8 cellular contexts compared by ENCODE assay signal in genomic region chr10:26479766-26480492, GRCh38. TPM values are rescaled to one million over a fixed set of nuclear protein-coding genes. Genes with fewer than 3 reads are reported as not detected.
DNase-seq lines count a peak whose midpoint lies in the region; ATAC-seq lines count a peak whose summit lies in the region.

No MANE protein-coding gene starts in this region.

- peak; percentile 46 for ATAC-seq in HG03354 (IDR thresholded peaks at IDR 0.05; ENCODE audit: poor library complexity, severe bottlenecking, unreplicated experiment)
- ATAC-seq in activated T-cell treated with anti-CD3 and anti-CD28 coated beads, Interleukin-2, amount 50 U/mL, for 4 hours = peak; percentile 56 to 59
- ATAC-seq in stimulated activated naive CD8-positive, alpha-beta T cell treated with anti-CD3 and anti-CD28 coated beads, Interleukin-15, Interleukin-2, amounts not matched to agents 100 U/mL and 50 U/mL, for 24 hours = peak; percentile 58

- H3K9me3 Mint-ChIP-seq in activated CD4-positive, alpha-beta T cell treated with anti-CD3 and anti-CD28 coated beads, Interleukin-2, amount 10 ng/mL, durations not matched to agents 24 days and 14 days = peaks cover 10% of the 10 kb centered on the region
- H3K9me3 Mint-ChIP-seq in activated T-cell treated with anti-CD3 and anti-CD28 coated beads, Interleukin-2, amount 50 U/mL, for 4 hours = no peaks in the 10 kb centered on the region

- no peaks in the 10 kb centered on the region for H3K27me3 Mint-ChIP-seq in activated CD4-positive, alpha-beta T cell treated with anti-CD3 and anti-CD28 coated beads, Interleukin-2, amount 10 ng/mL, durations not matched to agents 24 days and 14 days
- H3K27me3 Mint-ChIP-seq in activated T-cell treated with anti-CD3 and anti-CD28 coated beads, Interleukin-2, amount 50 U/mL, for 4 hours (ENCODE audit: low read depth) = no peaks in the 10 kb centered on the region

- H3K36me3 Mint-ChIP-seq in activated CD4-positive, alpha-beta T cell treated with anti-CD3 and anti-CD28 coated beads, Interleukin-2, amount 10 ng/mL, durations not matched to agents 24 days and 14 days (ENCODE audit: low read depth) = peaks cover 19% of the 10 kb centered on the region
- H3K36me3 Mint-ChIP-seq in activated T-cell treated with anti-CD3 and anti-CD28 coated beads, Interleukin-2, amount 50 U/mL, for 4 hours (ENCODE audit: insufficient read depth) = peaks cover 7% of the 10 kb centered on the region

- peaks cover 59% of the 10 kb centered on the region for H3K4me1 Mint-ChIP-seq in activated CD4-positive, alpha-beta T cell treated with anti-CD3 and anti-CD28 coated beads, Interleukin-2, amount 10 ng/mL, durations not matched to agents 24 days and 14 days
- H3K4me1 Mint-ChIP-seq in activated T-cell treated with anti-CD3 and anti-CD28 coated beads, Interleukin-2, amount 50 U/mL, for 4 hours (ENCODE audit: low read depth) = peaks cover 73% of the 10 kb centered on the region

- DNase-seq in activated CD4-positive, alpha-beta T cell treated with anti-CD3 and anti-CD28 coated beads, Interleukin-2, amount 10 ng/mL, durations not matched to agents 24 days and 14 days = peak; percentile 84
- DNase-seq in activated CD4-positive, alpha-beta T cell treated with anti-CD3 and anti-CD28 coated beads, Interleukin-2, amount 50 U/mL, for 4 hours = no peak
- DNase-seq in activated T-cell treated with anti-CD3 and anti-CD28 coated beads, Interleukin-2, amount 50 U/mL, for 4 hours = peak; percentile 17
- DNase-seq in stimulated activated naive CD8-positive, alpha-beta T cell treated with anti-CD3 and anti-CD28 coated beads, Interleukin-15, Interleukin-2, amounts not matched to agents 100 U/mL and 50 U/mL, for 24 hours = peak; percentile 41
- DNase-seq in NCI-H2081 treated with DMSO at 0.1 percent for 48 hours (lab: John Stamatoyannopoulos, UW) (no peak), NCI-H446 treated with DMSO at 0.1 percent for 48 hours (lab: John Stamatoyannopoulos, UW) (no peak), SHP77 (lab: John Stamatoyannopoulos, UW) (no peak)

- H3K27ac Mint-ChIP-seq in activated CD4-positive, alpha-beta T cell treated with anti-CD3 and anti-CD28 coated beads, Interleukin-2, amount 10 ng/mL, durations not matched to agents 24 days and 14 days = peak overlapping the region; percentile 91

- peak overlapping the region; percentile 71 for H3K4me3 Mint-ChIP-seq in activated CD4-positive, alpha-beta T cell treated with anti-CD3 and anti-CD28 coated beads, Interleukin-2, amount 10 ng/mL, durations not matched to agents 24 days and 14 days
- peak overlapping the region; percentile 46 for H3K4me3 Mint-ChIP-seq in activated T-cell treated with anti-CD3 and anti-CD28 coated beads, Interleukin-2, amount 50 U/mL, for 4 hours

- intact Hi-C loops in activated CD4-positive, alpha-beta T cell treated with anti-CD3 and anti-CD28 coated beads, Interleukin-2, amount 10 ng/mL, durations not matched to agents 24 days and 14 days (cut with micrococcal nuclease) = loop anchor here (10.0 kb wide), 2 partner anchors 385 to 675 kb away; partner anchors contain the start of genes ABI1, MASTL and YME1L1

RNA-seq across cellular contexts. Expression of gene APBB1IP, which starts 41.8 kb away (rescaled TPM):
- 40.0 and 41.3 TPM in 2 replicates for total RNA-seq in activated CD4-positive, alpha-beta T cell treated with anti-CD3 and anti-CD28 coated beads, Interleukin-2, amount 10 ng/mL, durations not matched to agents 24 days and 14 days
- 10 to 100 TPM; 40.6 to 44.8 (median 41.8) TPM for total RNA-seq in activated T-cell treated with anti-CD3 and anti-CD28 coated beads, Interleukin-2, amount 50 U/mL, for 4 hours

Comparison
In these comparisons a context has a peak if more than half of its experiments do, and no peak if none do; other contexts are left out.
1. DNase-seq: peak in activated CD4-positive, alpha-beta T cell treated with anti-CD3 and anti-CD28 coated beads, Interleukin-2, amount 10 ng/mL, durations not matched to agents 24 days and 14 days (single experiment), activated T-cell treated with anti-CD3 and anti-CD28 coated beads, Interleukin-2, amount 50 U/mL, for 4 hours (single experiment) and stimulated activated naive CD8-positive, alpha-beta T cell treated with anti-CD3 and anti-CD28 coated beads, Interleukin-15, Interleukin-2, amounts not matched to agents 100 U/mL and 50 U/mL, for 24 hours (single experiment); none in activated CD4-positive, alpha-beta T cell treated with anti-CD3 and anti-CD28 coated beads, Interleukin-2, amount 50 U/mL, for 4 hours (0 of 2), NCI-H2081 treated with DMSO at 0.1 percent for 48 hours (single experiment), NCI-H446 treated with DMSO at 0.1 percent for 48 hours (single experiment) and SHP77 (0 of 2).
2. Peak in every context shown above with its lines, with median percentiles within 50 percentile points of each other: ATAC-seq.